In genomic region chr9:95773061-95773433, GRCh38 we compare ENCODE assay signal across 16 cellular contexts.
DNase-seq lines count a peak whose midpoint lies in the region; ATAC-seq and TF ChIP-seq lines count a peak whose summit lies in the region.
"Had no signal": no experiment of that assay in that cellular context is flagged by ENCODE, and none has a peak within 500 bp of the region (broad histone marks: within the 10 kb centered on the region; RNA-seq: fewer than 3 reads in every experiment).

No MANE protein-coding gene starts in this region.

- H3K4me1 ChIP-seq in PC-3 (ENCODE audit: insufficient read depth, low read length) (no peaks in the 10 kb centered on the region), colonic mucosa (no peaks in the 10 kb centered on the region), neuron (ENCODE audit: insufficient read depth, low read length) (peaks cover 50% of the 10 kb centered on the region), upper lobe of right lung (no peaks in the 10 kb centered on the region)
- H3K4me1 ChIP-seq: foreskin keratinocyte had no signal

- H3K9ac ChIP-seq in PC-3 (ENCODE audit: low read length) (no peak overlapping the region), colonic mucosa (ENCODE audit: low read depth in 2 of 2, low read length in 2 of 2) (peak overlapping the region; percentile 39 to 73)

- no TSS peak for BruUV-seq in PC-3 (replicated peaks; lab: Mats Ljungman, UMichigan)

- no peaks in the 10 kb centered on the region for H3K9me3 ChIP-seq in PC-3 (ENCODE audit: low read length)
- no peaks in the 10 kb centered on the region for H3K9me3 ChIP-seq in colonic mucosa
- no peaks in the 10 kb centered on the region for H3K9me3 ChIP-seq in neuron (ENCODE audit: low read length)
- no peaks in the 10 kb centered on the region for H3K9me3 ChIP-seq in upper lobe of right lung
- H3K9me3 ChIP-seq: suprapubic skin had no signal

- DNase-seq in AG09309 (ENCODE audit: low read depth), result peak; percentile 77
- no peak for DNase-seq in PC-3
- no peak for DNase-seq in colonic mucosa
- DNase-seq in upper lobe of right lung, result no peak
- DNase-seq in activated naive CD4-positive, alpha-beta T cell treated with Interleukin-2 at 50 U/mL for 16 hours, result no peak
- DNase-seq: cerebellar nuclear complex; foreskin keratinocyte; kidney glomerular epithelial cell; NCI-H1105 treated with DMSO at 0.1 percent for 48 hours; NCI-H69; SIG-M5; stimulated activated CD4-positive, alpha-beta T cell treated with anti-CD3 and anti-CD28 coated beads, Interleukin-2, amount 100 ng/mL, for 48 hours had no signal

- CTCF ChIA-PET in PC-3 (lab: Charles Lee), result interaction anchor here (0.6 kb wide), 1 partner anchor 125 kb away, joined by 3 read pairs; no protein-coding TSS in a partner anchor

- POLR2A ChIA-PET in PC-3 (lab: Charles Lee; ENCODE audit: unreplicated experiment), result no interaction called here

- no peak overlapping the region for H3K27ac ChIP-seq in PC-3 (ENCODE audit: low read length)
- peak overlapping the region; percentile 74 for H3K27ac ChIP-seq in colonic mucosa
- H3K27ac ChIP-seq in upper lobe of right lung, result no peak overlapping the region
- H3K27ac ChIP-seq: foreskin keratinocyte had no signal

- H3K4me3 ChIP-seq in AG09309 (ENCODE audit: control insufficient read depth, low read depth, low read length) (no peak overlapping the region), PC-3 (ENCODE audit: low read length) (no peak overlapping the region), colonic mucosa (no peak overlapping the region), neuron (ENCODE audit: low read length) (no peak overlapping the region), upper lobe of right lung (no peak overlapping the region)
- H3K4me3 ChIP-seq: suprapubic skin had no signal

- TF ChIP-seq CTCF in AG09309 (IDR thresholded peaks at IDR 0.05; ENCODE audit: control insufficient read depth, insufficient read depth, low read depth, low read length, missing control alignments) (no peak), PC-3 (conservative IDR thresholded peaks at IDR 0.05; ENCODE audit: low read depth, low read length) (no peak), colonic mucosa (IDR thresholded peaks at IDR 0.05) (no peak), upper lobe of right lung (IDR thresholded peaks at IDR 0.05) (no peak)

- no peaks in the 10 kb centered on the region for H3F3A ChIP-seq in PC-3 (ENCODE audit: low read length, unreplicated experiment)

- H3K9me2 ChIP-seq in PC-3 (replicated peaks; ENCODE audit: low read length), result no peaks in the 10 kb centered on the region

- intact Hi-C loops in PC-3 (cut with micrococcal nuclease), result no loop called here
- intact Hi-C loops in colonic mucosa (cut with DNase I), result no loop called here
- intact Hi-C loops in upper lobe of right lung (cut with DNase I), result no loop called here

- H3K79me2 ChIP-seq in PC-3 (ENCODE audit: low read length), result no peaks in the 10 kb centered on the region

- 0 out of 2 replicates have a peak overlapping the region, but pooled peaks have one; percentile 53 for H2AFZ ChIP-seq in PC-3 (ENCODE audit: low read length)
- H2AFZ ChIP-seq in neuron (ENCODE audit: low read depth, low read length), result peak overlapping the region; percentile 57

- H3K27me3 ChIP-seq in PC-3 (ENCODE audit: low read length) (no peaks in the 10 kb centered on the region), colonic mucosa (no peaks in the 10 kb centered on the region), neuron (ENCODE audit: insufficient read depth, low read length) (no peaks in the 10 kb centered on the region), upper lobe of right lung (no peaks in the 10 kb centered on the region)
- H3K27me3 ChIP-seq: suprapubic skin had no signal

- H3K4me2 ChIP-seq in PC-3 (ENCODE audit: low read length), result no peak overlapping the region

- H3K36me3 ChIP-seq in PC-3 (ENCODE audit: low read depth, low read length) (no peaks in the 10 kb centered on the region), colonic mucosa (no peaks in the 10 kb centered on the region), neuron (ENCODE audit: insufficient read depth, low read length) (no peaks in the 10 kb centered on the region), upper lobe of right lung (no peaks in the 10 kb centered on the region)
- H3K36me3 ChIP-seq: suprapubic skin had no signal

- no peaks in the 10 kb centered on the region for H4K20me1 ChIP-seq in PC-3 (ENCODE audit: low read length)

- no peak for ATAC-seq in PC-3
- ATAC-seq in upper lobe of right lung, result no peak
- no peak for ATAC-seq in GM21360 (IDR thresholded peaks at IDR 0.05; ENCODE audit: unreplicated experiment)
- no peak for ATAC-seq in HG02798 (IDR thresholded peaks at IDR 0.05; ENCODE audit: poor library complexity, unreplicated experiment)
- ATAC-seq: foreskin keratinocyte had no signal
